ENCODE assay signal across 8 cellular contexts in genomic region chr19:50906217-50906616, GRCh38. TPM values are rescaled to one million over a fixed set of nuclear protein-coding genes. Genes with fewer than 3 reads are reported as not detected.
DNase-seq lines count a peak whose midpoint lies in the region; ATAC-seq and TF ChIP-seq lines count a peak whose summit lies in the region.

No MANE protein-coding gene starts in this region.

- H3K9me3 Mint-ChIP-seq in nephron progenitor cell: no peaks in the 10 kb centered on the region

- no peak overlapping the region for H3K4me3 ChIP-seq in adipocyte (ENCODE audit: low read length)

- no peak overlapping the region for H3K9ac ChIP-seq in adipocyte (ENCODE audit: low read length)

- H3K9me3 ChIP-seq in adipocyte (ENCODE audit: control insufficient read depth, low read length): no peaks in the 10 kb centered on the region

- no peak overlapping the region for H3K27ac Mint-ChIP-seq in nephron progenitor cell

- ATAC-seq in HG02571 (IDR thresholded peaks at IDR 0.05; ENCODE audit: unreplicated experiment): no peak
- no peak for ATAC-seq in HG02763 (IDR thresholded peaks at IDR 0.05; ENCODE audit: unreplicated experiment)

- TF ChIP-seq CTCF in GM12872 (IDR thresholded peaks at IDR 0.05; ENCODE audit: insufficient read depth, low read depth, low read length) (peak; percentile 75), nephron progenitor cell (IDR thresholded peaks at IDR 0.05) (peak; percentile 41)

- peaks cover 40% of the 10 kb centered on the region for H3K27me3 ChIP-seq in adipocyte (replicated peaks; ENCODE audit: control insufficient read depth, insufficient read depth, low read length)

- peaks cover 7% of the 10 kb centered on the region for H3K4me1 Mint-ChIP-seq in nephron progenitor cell

- H3K4me1 ChIP-seq in adipocyte (ENCODE audit: control insufficient read depth, insufficient read depth, low read length): no peaks in the 10 kb centered on the region

- H3K36me3 Mint-ChIP-seq in nephron progenitor cell (ENCODE audit: low read depth): no peaks in the 10 kb centered on the region

- H3K27me3 Mint-ChIP-seq in nephron progenitor cell (ENCODE audit: low read depth, poor library complexity): no peaks in the 10 kb centered on the region

- no peaks in the 10 kb centered on the region for H3K36me3 ChIP-seq in adipocyte (ENCODE audit: control insufficient read depth, insufficient read depth, low read length, severe bottlenecking)

- no peak overlapping the region for H3K4me3 Mint-ChIP-seq in nephron progenitor cell

- DNase-seq in NCI-H1105 (lab: John Stamatoyannopoulos, UW) (peak; percentile 6), adipocyte (ENCODE audit: low read depth) (peak; percentile 20), nephron progenitor cell (peak; percentile 73), NCI-H446 (lab: John Stamatoyannopoulos, UW) (no peak), occipital lobe (lab: John Stamatoyannopoulos, UW) (no peak)

RNA-seq across cellular contexts. Expression of gene KLK4, which starts 5.0 kb away (rescaled TPM):
- not detected for total RNA-seq in occipital lobe

RNA-seq across cellular contexts. Expression of gene KLK2, which starts 33.0 kb away (rescaled TPM):
- total RNA-seq in occipital lobe: not detected

RNA-seq across cellular contexts. Expression of gene KLK5, which starts 46.6 kb away (rescaled TPM):
- not detected for total RNA-seq in occipital lobe

RNA-seq across cellular contexts. Expression of gene KLK3, which starts 51.5 kb away (rescaled TPM):
- not detected for total RNA-seq in occipital lobe

Comparison
In these comparisons a context has a peak if more than half of its experiments do, and no peak if none do; other contexts are left out.
1. DNase-seq: peak in NCI-H1105 (single experiment), adipocyte (single experiment) and nephron progenitor cell (single experiment); none in NCI-H446 (0 of 2) and occipital lobe (single experiment).